Comparison of ENCODE assay signal across 12 cellular contexts in genomic region chr6:16730720-16731502, GRCh38. TPM values are rescaled to one million over a fixed set of nuclear protein-coding genes. Genes with fewer than 3 reads are reported as not detected.
A peak's percentile ranks its signal among the peaks of the same experiment; 100 is the strongest.
DNase-seq lines count a peak whose midpoint lies in the region; ATAC-seq and TF ChIP-seq lines count a peak whose summit lies in the region.
"Had no signal": no experiment of that assay in that cellular context is flagged by ENCODE, and none has a peak within 500 bp of the region (broad histone marks: within the 10 kb centered on the region; RNA-seq: fewer than 3 reads in every experiment).

No MANE protein-coding gene starts in this region.

- no peak overlapping the region for H3K27ac ChIP-seq in BLaER1
- peak overlapping the region; percentile 1 to 81; a peak in 3 of 4 replicates for H3K27ac ChIP-seq in SK-N-SH (ENCODE audit: low read depth in 2 of 2, low read length in 1 of 2)
- no peak overlapping the region for H3K27ac ChIP-seq in right lobe of liver
- no peak overlapping the region for H3K27ac ChIP-seq in right cardiac atrium (ENCODE audit: low read length)
- no peak overlapping the region for H3K27ac ChIP-seq in sigmoid colon
- H3K27ac ChIP-seq: ascending aorta had no signal

- CTCF ChIA-PET in SK-N-SH (lab: Yijun Ruan, JAX): interaction anchor here (1.0 to 1.6 kb wide), 2 partner anchors 32 to 33 kb away, joined by 4 read pairs; no protein-coding TSS in a partner anchor

- peaks cover 95% of the 10 kb centered on the region for H3K79me2 ChIP-seq in SK-N-SH (ENCODE audit: insufficient read depth)

- no peak for TF ChIP-seq EP300 in SK-N-SH (IDR thresholded peaks at IDR 0.05; ENCODE audit: borderline replicate concordance in 1 of 2, low read depth in 1 of 2, low read length in 1 of 2)
- TF ChIP-seq EP300 in sigmoid colon (IDR thresholded peaks at IDR 0.05): no peak

- H4K20me1 ChIP-seq in BLaER1: no peaks in the 10 kb centered on the region
- H4K20me1 ChIP-seq in SK-N-SH (ENCODE audit: insufficient read depth): no peaks in the 10 kb centered on the region; the same call in 1 of the 2 replicates

- no peaks in the 10 kb centered on the region for H3K9me2 ChIP-seq in SK-N-SH

- no peak for TF ChIP-seq RAD21 in SK-N-SH (IDR thresholded peaks at IDR 0.05; ENCODE audit: low read length)

- peaks cover 25% of the 10 kb centered on the region for H3F3A ChIP-seq in SK-N-SH (replicated peaks; ENCODE audit: insufficient read depth)

- H3K9ac ChIP-seq in BLaER1 (no peak overlapping the region), SK-N-SH (no peak overlapping the region; the same call in 1 of the 2 replicates)

- ATAC-seq in GM19395 (IDR thresholded peaks at IDR 0.05; ENCODE audit: unreplicated experiment) (peak; percentile 16), right lobe of liver (peak; percentile 36 to 54 (median 46)), right cardiac atrium (no peak)

- POLR2A ChIA-PET in SK-N-SH (lab: Yijun Ruan, JAX): no interaction called here

- intact Hi-C loops in right lobe of liver (cut with DNase I) (no loop called here), right cardiac atrium (cut with DNase I) (no loop called here), sigmoid colon (cut with DNase I) (no loop called here)

- H3K27me3 ChIP-seq in BLaER1 (no peaks in the 10 kb centered on the region), SK-N-SH (ENCODE audit: insufficient read depth) (no peaks in the 10 kb centered on the region), right lobe of liver (no peaks in the 10 kb centered on the region), right cardiac atrium (ENCODE audit: control insufficient read depth, insufficient read depth) (no peaks in the 10 kb centered on the region), sigmoid colon (no peaks in the 10 kb centered on the region)
- H3K27me3 ChIP-seq: ascending aorta had no signal

- TF ChIP-seq POLR2A in right lobe of liver (IDR thresholded peaks at IDR 0.05) (no peak), sigmoid colon (IDR thresholded peaks at IDR 0.05) (no peak)

- WGBS in SK-N-SH (ENCODE audit: low lambda C conversion rate): 40% methylated on average over 9 of the region's 9 CpGs
- WGBS in right lobe of liver (ENCODE audit: insufficient coverage, low coverage, low lambda C conversion rate, missing lambda C conversion rate): 14% methylated on average over 9 of the region's 9 CpGs
- WGBS in right cardiac atrium: 48% methylated on average over 9 of the region's 9 CpGs
- WGBS in sigmoid colon, 2 donors: 15 to 46% methylated on average over 9 of the region's 9 CpGs

- H3K4me3 ChIP-seq in BLaER1: no peak overlapping the region
- no peak overlapping the region for H3K4me3 ChIP-seq in SK-N-SH (ENCODE audit: low read depth in 2 of 2, low read length in 1 of 2)
- no peak overlapping the region for H3K4me3 ChIP-seq in right lobe of liver
- no peak overlapping the region for H3K4me3 ChIP-seq in right cardiac atrium (ENCODE audit: low read length)
- H3K4me3 ChIP-seq in sigmoid colon: no peak overlapping the region
- H3K4me3 ChIP-seq: ascending aorta had no signal

- H2AFZ ChIP-seq in SK-N-SH (ENCODE audit: low read depth): no peak overlapping the region

- H3K4me1 ChIP-seq in BLaER1 (peaks cover 19% of the 10 kb centered on the region), SK-N-SH (ENCODE audit: control insufficient read depth in 1 of 2, insufficient read depth in 2 of 2, low read depth in 1 of 2, low read length in 1 of 2) (peaks cover 2 to 42% of the 10 kb centered on the region in 2 experiments; a peak in 3 of 4 replicates), right lobe of liver (peaks cover 0 to 25% (median 5%) of the 10 kb centered on the region in 4 donors), right cardiac atrium (ENCODE audit: control insufficient read depth, insufficient read depth, low read length) (peaks cover 8% of the 10 kb centered on the region), sigmoid colon (peaks cover 0 to 63% (median 42%) of the 10 kb centered on the region in 4 donors)

- TF ChIP-seq CTCF in SK-N-SH (IDR thresholded peaks at IDR 0.05): no peak
- no peak for TF ChIP-seq CTCF in right lobe of liver (IDR thresholded peaks at IDR 0.05)
- no peak for TF ChIP-seq CTCF in sigmoid colon (IDR thresholded peaks at IDR 0.05)

- H3K9me3 ChIP-seq in BLaER1 (no peaks in the 10 kb centered on the region), SK-N-SH (no peaks in the 10 kb centered on the region), right lobe of liver (no peaks in the 10 kb centered on the region), right cardiac atrium (ENCODE audit: control insufficient read depth, low read length) (no peaks in the 10 kb centered on the region), sigmoid colon (no peaks in the 10 kb centered on the region)
- H3K9me3 ChIP-seq: ascending aorta had no signal

- H3K36me3 ChIP-seq in BLaER1 (no peaks in the 10 kb centered on the region), SK-N-SH (replicated peaks in 1 of 2; ENCODE audit: control insufficient read depth in 1 of 2, insufficient read depth in 2 of 2, low read length in 1 of 2) (peaks cover 0 to 23% of the 10 kb centered on the region in 2 experiments), right lobe of liver (no peaks in the 10 kb centered on the region), sigmoid colon (no peaks in the 10 kb centered on the region)
- H3K36me3 ChIP-seq: ascending aorta had no signal

- DNase-seq in SK-N-SH: no peak
- DNase-seq in right lobe of liver: no peak
- DNase-seq in right cardiac atrium: no peak
- DNase-seq in HuH-7 (ENCODE audit: low spot score): no peak
- no peak for DNase-seq in epidermal melanocyte (ENCODE audit: insufficient read length, low spot score)
- DNase-seq in sigmoid colon: no peak
- DNase-seq: COR-L47, NCI-H2171, Right ventricle myocardium superior had no signal

- peak overlapping the region; percentile 62 for H3K4me2 ChIP-seq in BLaER1
- peak overlapping the region; percentile 36; the same call in 1 of the 2 replicates for H3K4me2 ChIP-seq in SK-N-SH

TF ChIP-seq in SK-N-SH, 30 proteins besides CTCF, POLR2A, EP300 and RAD21:
- no peak for TF ChIP-seq FOSL2 (IDR thresholded peaks at IDR 0.05; ENCODE audit: borderline replicate concordance, low read depth)
- TF ChIP-seq USF2 (IDR thresholded peaks at IDR 0.05; ENCODE audit: borderline replicate concordance, low read depth, low read length): no peak
- TF ChIP-seq YY1 (IDR thresholded peaks at IDR 0.05; ENCODE audit: low read depth): no peak
- no peak for TF ChIP-seq FOXJ3 (CRISPR knock-in tag; IDR thresholded peaks at IDR 0.05)
- no peak for TF ChIP-seq TAF1 (IDR thresholded peaks at IDR 0.05; ENCODE audit: borderline replicate concordance, low read depth, low read length)
- TF ChIP-seq TCF12 (IDR thresholded peaks at IDR 0.05): 0 out of 2 replicates have a peak, but pooled peaks have one; percentile 6

RNA-seq across cellular contexts. Expression of gene ATXN1, which starts 30.3 kb away (rescaled TPM):
- polyA plus RNA-seq in SK-N-SH (2012; rRNA removed): 7.9 and 8.1 TPM in 2 replicates
- polyA plus RNA-seq in SK-N-SH (2012; cell fraction: cytosol; rRNA removed): 5.4 and 5.9 TPM in 2 replicates
- 15.5 and 24.6 TPM in 2 replicates for polyA plus RNA-seq in SK-N-SH (2012; cell fraction: nucleus; rRNA removed)
- total RNA-seq in right lobe of liver: 10 to 100 TPM; 23.2 to 28.7 (median 25.0) TPM
- total RNA-seq in right cardiac atrium: 10 to 100 TPM; 46.5 to 50.7 (median 47.9) TPM
- 11.8 TPM for polyA plus RNA-seq in right cardiac atrium
- total RNA-seq in sigmoid colon: 10 to 100 TPM; 37.7 to 95.3 (median 59.9) TPM
- 1 to 10 TPM; 4.8 to 8.6 (median 7.2) TPM for polyA plus RNA-seq in sigmoid colon

Comparison
In these comparisons a context has a peak if more than half of its experiments do, and no peak if none do; other contexts are left out.
1. H3K27ac ChIP-seq: peak in SK-N-SH (2 of 2); none in BLaER1 (single experiment), right lobe of liver (0 of 3), right cardiac atrium (single experiment) and sigmoid colon (0 of 4).
2. ATAC-seq: peak in GM19395 (single experiment) and right lobe of liver (4 of 4); none in right cardiac atrium (0 of 2).